In genomic region chr10:11693376-11693775, GRCh38 we compare ENCODE assay signal across 2 cellular contexts.
A peak's percentile ranks its signal among the peaks of the same experiment; 100 is the strongest.
TF ChIP-seq lines count a peak whose summit lies in the region.

No MANE protein-coding gene starts in this region.

TF ChIP-seq in HepG2, 621 proteins besides CTCF, POLR2A, EP300 and RAD21 (continued from another document):
- TF ChIP-seq ZNF547 (CRISPR knock-in tag; IDR thresholded peaks at IDR 0.05), result no peak
- peak; percentile 30; the same call in 1 of the 2 replicates for TF ChIP-seq MAFF (IDR thresholded peaks at IDR 0.05; ENCODE audit: low read depth, low read length)

TF ChIP-seq in HEK293, 187 proteins besides CTCF, POLR2A, EP300 and RAD21 (continued from another document):
- TF ChIP-seq ZNF280D (tag by site-specific recombination; IDR thresholded peaks at IDR 0.05) (no peak), ZNF549 (tag by site-specific recombination; IDR thresholded peaks at IDR 0.05) (no peak), ZNF558 (tag by site-specific recombination; IDR thresholded peaks at IDR 0.05) (no peak), ZNF335 (tag by site-specific recombination; conservative IDR thresholded peaks at IDR 0.05) (no peak), ZNF354C (tag by site-specific recombination; IDR thresholded peaks at IDR 0.05; ENCODE audit: borderline replicate concordance, low read depth) (no peak)
- TF ChIP-seq, protein P1, sequence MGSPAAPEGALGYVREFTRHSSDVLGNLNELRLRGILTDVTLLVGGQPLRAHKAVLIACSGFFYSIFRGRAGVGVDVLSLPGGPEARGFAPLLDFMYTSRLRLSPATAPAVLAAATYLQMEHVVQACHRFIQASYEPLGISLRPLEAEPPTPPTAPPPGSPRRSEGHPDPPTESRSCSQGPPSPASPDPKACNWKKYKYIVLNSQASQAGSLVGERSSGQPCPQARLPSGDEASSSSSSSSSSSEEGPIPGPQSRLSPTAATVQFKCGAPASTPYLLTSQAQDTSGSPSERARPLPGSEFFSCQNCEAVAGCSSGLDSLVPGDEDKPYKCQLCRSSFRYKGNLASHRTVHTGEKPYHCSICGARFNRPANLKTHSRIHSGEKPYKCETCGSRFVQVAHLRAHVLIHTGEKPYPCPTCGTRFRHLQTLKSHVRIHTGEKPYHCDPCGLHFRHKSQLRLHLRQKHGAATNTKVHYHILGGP (tag by site-specific recombination; IDR thresholded peaks at IDR 0.05), result no peak
